ENCODE assay signal across 8 cellular contexts in the genomic region with DNA sequence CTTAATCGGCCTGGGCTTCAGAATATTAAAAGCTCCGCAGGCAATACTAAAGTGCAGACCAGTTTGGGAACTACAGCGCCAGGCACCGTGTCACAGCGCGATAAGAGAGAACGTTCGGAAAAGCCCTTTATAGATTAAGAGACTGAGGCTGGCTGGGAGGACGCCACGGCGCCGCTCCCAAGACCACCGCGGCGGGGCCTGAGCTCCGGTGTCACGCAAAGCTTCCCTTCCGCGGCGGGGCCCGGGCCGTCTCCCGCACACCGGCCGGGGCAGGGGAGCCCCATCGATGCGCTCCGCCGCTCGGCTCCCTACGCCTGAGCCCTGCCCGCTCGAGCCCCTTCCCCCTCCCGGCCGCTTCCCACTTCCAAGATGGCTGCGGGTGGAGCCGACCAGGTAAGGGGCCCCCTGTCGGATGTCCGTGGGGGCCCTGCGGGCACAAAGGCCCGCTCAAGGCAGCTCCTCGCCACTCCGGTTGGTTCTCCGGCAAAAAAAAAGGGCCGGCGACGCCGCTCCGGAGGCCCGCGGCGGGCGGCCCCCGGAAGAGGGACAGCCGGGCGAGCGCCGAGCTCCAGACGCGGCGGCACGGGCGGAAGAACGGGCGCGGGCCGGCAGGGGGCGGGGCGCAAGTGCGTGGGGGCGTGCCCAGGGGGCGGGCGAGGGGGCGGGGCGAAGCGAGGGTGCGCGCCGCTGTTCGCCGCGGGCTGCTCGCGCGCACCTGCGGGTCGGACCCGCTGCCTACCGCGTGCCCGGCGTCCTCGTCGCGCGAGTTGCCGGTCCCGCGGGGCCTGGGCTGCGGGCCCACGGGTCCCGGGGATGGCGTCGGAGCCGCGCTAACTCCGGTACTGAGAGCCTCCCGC. TPM values are rescaled to one million over a fixed set of nuclear protein-coding genes. Genes with fewer than 3 reads are reported as not detected.
DNase-seq lines count a peak whose midpoint lies in the region; ATAC-seq and FAIRE-seq lines count a peak whose summit lies in the region.

A gene with protein sequence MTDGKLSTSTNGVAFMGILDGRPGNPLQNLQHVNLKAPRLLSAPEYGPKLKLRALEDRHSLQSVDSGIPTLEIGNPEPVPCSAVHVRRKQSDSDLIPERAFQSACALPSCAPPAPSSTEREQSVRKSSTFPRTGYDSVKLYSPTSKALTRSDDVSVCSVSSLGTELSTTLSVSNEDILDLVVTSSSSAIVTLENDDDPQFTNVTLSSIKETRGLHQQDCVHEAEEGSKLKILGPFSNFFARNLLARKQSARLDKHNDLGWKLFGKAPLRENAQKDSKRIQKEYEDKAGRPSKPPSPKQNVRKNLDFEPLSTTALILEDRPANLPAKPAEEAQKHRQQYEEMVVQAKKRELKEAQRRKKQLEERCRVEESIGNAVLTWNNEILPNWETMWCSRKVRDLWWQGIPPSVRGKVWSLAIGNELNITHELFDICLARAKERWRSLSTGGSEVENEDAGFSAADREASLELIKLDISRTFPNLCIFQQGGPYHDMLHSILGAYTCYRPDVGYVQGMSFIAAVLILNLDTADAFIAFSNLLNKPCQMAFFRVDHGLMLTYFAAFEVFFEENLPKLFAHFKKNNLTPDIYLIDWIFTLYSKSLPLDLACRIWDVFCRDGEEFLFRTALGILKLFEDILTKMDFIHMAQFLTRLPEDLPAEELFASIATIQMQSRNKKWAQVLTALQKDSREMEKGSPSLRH (plus strand): TSS at position 714 of the 857 bp plus-strand sequence. CDS start 13,564 bp downstream, outside the sequence.

- H3K27me3 Mint-ChIP-seq in activated CD8-positive, alpha-beta T cell treated with anti-CD3 and anti-CD28 coated beads, Interleukin-2, amount 10 ng/mL, durations not matched to agents 7 days and 5 days (ENCODE audit: low read depth) = no peaks in the 10 kb centered on the region

- H3K4me3 ChIP-seq in BLaER1 = peak within 1 kb of the TSS; percentile 96

- H3K36me3 ChIP-seq in BLaER1 = no peaks in the 10 kb centered on the region

- H3K4me1 ChIP-seq in BLaER1 = peaks cover 81% of the 10 kb centered on the region

- peak within 1 kb of the TSS; percentile 98 for H3K9ac ChIP-seq in BLaER1

- peak within 1 kb of the TSS; percentile 97 for H3K4me2 ChIP-seq in BLaER1

- CTCF ChIA-PET in activated CD8-positive, alpha-beta T cell treated with anti-CD3 and anti-CD28 coated beads, Interleukin-2, amount 10 ng/mL, durations not matched to agents 7 days and 5 days (lab: Charles Lee) = interaction anchor here (0.7 to 6.0 kb wide), 16 partner anchors 9 to 235 kb away, joined by 3 to 39 read pairs (median 4); a partner anchor contains a TSS

- H3K27ac Mint-ChIP-seq in activated CD8-positive, alpha-beta T cell treated with anti-CD3 and anti-CD28 coated beads, Interleukin-2, amount 10 ng/mL, durations not matched to agents 7 days and 5 days = peak within 1 kb of the TSS; percentile 91

- H3K4me3 Mint-ChIP-seq in activated CD8-positive, alpha-beta T cell treated with anti-CD3 and anti-CD28 coated beads, Interleukin-2, amount 10 ng/mL, durations not matched to agents 7 days and 5 days = peak within 1 kb of the TSS; percentile 89

- peaks cover 2% of the 10 kb centered on the region for H3K36me3 Mint-ChIP-seq in activated CD8-positive, alpha-beta T cell treated with anti-CD3 and anti-CD28 coated beads, Interleukin-2, amount 10 ng/mL, durations not matched to agents 7 days and 5 days (ENCODE audit: low read depth)

- POLR2A ChIA-PET in activated CD8-positive, alpha-beta T cell treated with anti-CD3 and anti-CD28 coated beads, Interleukin-2, amount 10 ng/mL, durations not matched to agents 7 days and 5 days (lab: Charles Lee) = interaction anchor here (0.6 to 2.3 kb wide), 29 partner anchors 9 to 1051 kb away, joined by 3 to 48 read pairs (median 4); a partner anchor contains a TSS

- DNase-seq in GM19239 (ENCODE audit: insufficient read length, low spot score) (peak; percentile 95), NCI-H774 (lab: John Stamatoyannopoulos, UW) (peak; percentile 75), medulla oblongata (ENCODE audit: extremely low spot score) (peak; percentile 89)
- DNase-seq in activated CD8-positive, alpha-beta T cell treated with anti-CD3 and anti-CD28 coated beads, Interleukin-2, amount 10 ng/mL, durations not matched to agents 7 days and 5 days = peak; percentile 87
- peak; percentile 83 for DNase-seq in effector CD4-positive, alpha-beta T cell
- peak; percentile 66 for DNase-seq in stimulated activated CD8-positive, alpha-beta memory T cell treated with anti-CD3 and anti-CD28 coated beads, Interleukin-12 subunit alpha, Interleukin-12 subunit beta, amount 100 ng/mL, for 1 hour (ENCODE audit: low read depth)

- H3K9me3 Mint-ChIP-seq in activated CD8-positive, alpha-beta T cell treated with anti-CD3 and anti-CD28 coated beads, Interleukin-2, amount 10 ng/mL, durations not matched to agents 7 days and 5 days (ENCODE audit: insufficient read depth) = no peaks in the 10 kb centered on the region

- peak; percentile 66 for FAIRE-seq in GM19239 (lab: Jason Lieb, UNC)

- no peaks in the 10 kb centered on the region for H3K9me3 ChIP-seq in BLaER1

- H4K20me1 ChIP-seq in BLaER1 = peaks cover 36% of the 10 kb centered on the region

- ATAC-seq in HG03442 (IDR thresholded peaks at IDR 0.05; ENCODE audit: unreplicated experiment) = peak; percentile 80
- ATAC-seq in activated CD8-positive, alpha-beta T cell treated with anti-CD3 and anti-CD28 coated beads, Interleukin-2, amount 10 ng/mL, durations not matched to agents 7 days and 5 days = peak; percentile 86

- H3K4me1 Mint-ChIP-seq in activated CD8-positive, alpha-beta T cell treated with anti-CD3 and anti-CD28 coated beads, Interleukin-2, amount 10 ng/mL, durations not matched to agents 7 days and 5 days (ENCODE audit: low read depth) = peaks cover 51% of the 10 kb centered on the region

- H3K27ac ChIP-seq in BLaER1 = peak within 1 kb of the TSS; percentile 99

- no peaks in the 10 kb centered on the region for H3K27me3 ChIP-seq in BLaER1

RNA-seq across cellular contexts. Expression of the gene that starts here (rescaled TPM):
- 10 to 100 TPM; 39.4 to 39.8 TPM for total RNA-seq in activated CD8-positive, alpha-beta T cell treated with anti-CD3 and anti-CD28 coated beads, Interleukin-2, amount 10 ng/mL, durations not matched to agents 7 days and 5 days

Comparison
In these comparisons a context has a peak if more than half of its experiments do, and no peak if none do; other contexts are left out.
1. Peak in every context shown above with its lines: DNase-seq, ATAC-seq, H3K4me3 ChIP-seq and H3K27ac ChIP-seq.